Comparison of ENCODE assay signal across 1 cellular context in genomic region chr22:50396751-50397370, GRCh38.
TF ChIP-seq lines count a peak whose summit lies in the region.

No MANE protein-coding gene starts in this region.

TF ChIP-seq in HepG2, 621 proteins besides CTCF, POLR2A, EP300 and RAD21 (continued from another document and continues in another):
- TF ChIP-seq ZNF674 (CRISPR knock-in tag; IDR thresholded peaks at IDR 0.05; ENCODE audit: low read depth) (no peak), E2F1 (CRISPR knock-in tag; IDR thresholded peaks at IDR 0.05) (no peak), HMGXB3 (CRISPR knock-in tag; IDR thresholded peaks at IDR 0.05; ENCODE audit: borderline replicate concordance) (no peak), PHF20 (CRISPR knock-in tag; IDR thresholded peaks at IDR 0.05) (no peak), ZNF225 (CRISPR knock-in tag; IDR thresholded peaks at IDR 0.05) (no peak), MIXL1 (CRISPR knock-in tag; IDR thresholded peaks at IDR 0.05) (peak; percentile 96), ZNF746 (CRISPR knock-in tag; IDR thresholded peaks at IDR 0.05) (peak; percentile 98), TEAD3 (CRISPR knock-in tag; optimal IDR thresholded peaks at IDR 0.05; ENCODE audit: borderline replicate concordance) (peak; percentile 67), ZNF792 (CRISPR knock-in tag; IDR thresholded peaks at IDR 0.05) (peak; percentile 66), GLMP (CRISPR knock-in tag; IDR thresholded peaks at IDR 0.05; ENCODE audit: borderline replicate concordance) (no peak), SMARCC2 (IDR thresholded peaks at IDR 0.05) (no peak), FOXA1 (IDR thresholded peaks at IDR 0.05) (peak; percentile 97), FOXA1 (CRISPR knock-in tag; IDR thresholded peaks at IDR 0.05) (peak; percentile 99), ZNF580 (CRISPR knock-in tag; IDR thresholded peaks at IDR 0.05; ENCODE audit: borderline replicate concordance, low read depth) (peak; percentile 74), ZNF281 (CRISPR knock-in tag; IDR thresholded peaks at IDR 0.05; ENCODE audit: borderline replicate concordance) (peak; percentile 82), MLXIP (CRISPR knock-in tag; IDR thresholded peaks at IDR 0.05; ENCODE audit: borderline replicate concordance) (no peak; the same call in 1 of the 2 replicates), CCDC6 (CRISPR knock-in tag; IDR thresholded peaks at IDR 0.05) (peak; percentile 46), GMEB2 (CRISPR knock-in tag; IDR thresholded peaks at IDR 0.05; ENCODE audit: low read depth) (no peak), STAG1 (CRISPR knock-in tag; IDR thresholded peaks at IDR 0.05) (peak; percentile 10; the same call in 1 of the 2 replicates), ZNF768 (CRISPR knock-in tag; IDR thresholded peaks at IDR 0.05) (no peak), TFE3 (CRISPR knock-in tag; IDR thresholded peaks at IDR 0.05) (peak; percentile 95), NR2F6 (IDR thresholded peaks at IDR 0.05) (peak; percentile 100), NR2F6 (CRISPR knock-in tag; IDR thresholded peaks at IDR 0.05) (peak; percentile 99), ZNF550 (CRISPR knock-in tag; IDR thresholded peaks at IDR 0.05; ENCODE audit: borderline replicate concordance) (no peak), BRF2 (CRISPR knock-in tag; IDR thresholded peaks at IDR 0.05) (no peak), ZNF564 (CRISPR knock-in tag; IDR thresholded peaks at IDR 0.05) (no peak), SMC3 (IDR thresholded peaks at IDR 0.05; ENCODE audit: low read length) (no peak), SKIL (CRISPR knock-in tag; IDR thresholded peaks at IDR 0.05; ENCODE audit: borderline replicate concordance) (peak; percentile 65; the same call in 1 of the 2 replicates), HOXA7 (CRISPR knock-in tag; IDR thresholded peaks at IDR 0.05) (no peak), ZNF230 (CRISPR knock-in tag; IDR thresholded peaks at IDR 0.05) (no peak), ZNF570 (CRISPR knock-in tag; IDR thresholded peaks at IDR 0.05; ENCODE audit: borderline replicate concordance) (no peak), HDAC2 (CRISPR knock-in tag; IDR thresholded peaks at IDR 0.05) (peak; percentile 97), MEF2D (CRISPR knock-in tag; IDR thresholded peaks at IDR 0.05) (peak; percentile 94), MIER2 (CRISPR knock-in tag; IDR thresholded peaks at IDR 0.05) (peak; percentile 63; the same call in 1 of the 2 replicates), ZNF616 (CRISPR knock-in tag; IDR thresholded peaks at IDR 0.05; ENCODE audit: low read depth) (no peak), HNRNPH1 (optimal IDR thresholded peaks at IDR 0.05; ENCODE audit: low read depth, low read length) (no peak), SSRP1 (CRISPR knock-in tag; IDR thresholded peaks at IDR 0.05) (no peak), ZBTB7A (CRISPR knock-in tag; IDR thresholded peaks at IDR 0.05) (peak; percentile 87; the same call in 1 of the 2 replicates), TAF1 (CRISPR knock-in tag; IDR thresholded peaks at IDR 0.05) (no peak), ZNF441 (CRISPR knock-in tag; IDR thresholded peaks at IDR 0.05; ENCODE audit: borderline replicate concordance) (no peak; the same call in 1 of the 2 replicates), YY1 (IDR thresholded peaks at IDR 0.05; ENCODE audit: insufficient read depth, insufficient replicate concordance, low read depth, low read length) (no peak), ZNF17 (CRISPR knock-in tag; IDR thresholded peaks at IDR 0.05) (no peak), WIZ (CRISPR knock-in tag; IDR thresholded peaks at IDR 0.05) (no peak), ZNF713 (CRISPR knock-in tag; IDR thresholded peaks at IDR 0.05) (0 out of 2 replicates have a peak, but pooled peaks have one; percentile 22), MZF1 (CRISPR knock-in tag; IDR thresholded peaks at IDR 0.05; ENCODE audit: borderline replicate concordance) (no peak), ZNF30 (CRISPR knock-in tag; IDR thresholded peaks at IDR 0.05) (no peak)
